Comparison of ENCODE assay signal across 18 cellular contexts in the genomic region with DNA sequence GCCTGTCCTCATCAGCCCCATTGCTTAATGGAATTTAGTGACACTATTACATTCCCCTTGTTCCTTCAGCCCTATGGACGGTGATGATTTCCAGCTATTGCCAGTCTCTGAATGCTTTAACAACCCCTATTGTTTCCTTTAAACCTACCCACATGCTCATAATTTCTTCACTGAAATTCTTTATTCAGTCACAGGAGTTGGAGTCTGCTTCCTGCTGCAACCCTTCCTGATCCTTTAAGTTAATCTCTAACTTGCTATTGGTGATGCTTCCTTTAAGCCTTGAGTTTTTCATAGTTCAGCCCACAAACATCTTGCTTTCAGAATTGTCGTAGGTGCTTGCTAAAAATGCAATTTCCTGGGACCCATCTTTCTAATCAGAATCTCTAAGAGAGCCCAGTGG.
A peak's percentile ranks its signal among the peaks of the same experiment; 100 is the strongest.
DNase-seq lines count a peak whose midpoint lies in the region; ATAC-seq and TF ChIP-seq lines count a peak whose summit lies in the region.
"Had no signal": no experiment of that assay in that cellular context is flagged by ENCODE, and none has a peak within 500 bp of the region (broad histone marks: within the 10 kb centered on the region; RNA-seq: fewer than 3 reads in every experiment).

No MANE protein-coding gene starts in this region.

- no peaks in the 10 kb centered on the region for H3K27me3 Mint-ChIP-seq in activated T-cell treated with anti-CD3 and anti-CD28 coated beads, Interleukin-2, amount 50 U/mL, for 72 hours (ENCODE audit: low read depth)
- no peaks in the 10 kb centered on the region for H3K27me3 Mint-ChIP-seq in T-cell
- no peaks in the 10 kb centered on the region for H3K27me3 Mint-ChIP-seq in stimulated activated naive B cell treated with anti-CD40 and anti-IgM and Interleukin-4, amounts not matched to agents 10 μg/mL and 1 μg/mL and 100 μg/mL, for 72 hours

- peaks cover 1 to 4% of the 10 kb centered on the region in 2 donors for H3K9me3 Mint-ChIP-seq in activated T-cell treated with anti-CD3 and anti-CD28 coated beads, Interleukin-2, amount 50 U/mL, for 72 hours
- no peaks in the 10 kb centered on the region for H3K9me3 Mint-ChIP-seq in T-cell
- peaks cover 4 to 6% of the 10 kb centered on the region in 2 donors for H3K9me3 Mint-ChIP-seq in stimulated activated naive B cell treated with anti-CD40 and anti-IgM and Interleukin-4, amounts not matched to agents 10 μg/mL and 1 μg/mL and 100 μg/mL, for 72 hours
- H3K9me3 Mint-ChIP-seq: nephron progenitor cell had no signal

- peak in 1 of 2 donors; percentile 2 for ATAC-seq in activated T-cell treated with anti-CD3 and anti-CD28 coated beads, Interleukin-2, amount 50 U/mL, for 72 hours (replicated peaks in 1 of 2)
- no peak for ATAC-seq in T-cell (replicated peaks in 1 of 4)
- ATAC-seq in stimulated activated naive B cell treated with anti-CD40 and anti-IgM and Interleukin-4, amounts not matched to agents 10 μg/mL and 1 μg/mL and 100 μg/mL, for 72 hours (replicated peaks) = no peak
- ATAC-seq in GM19397 (IDR thresholded peaks at IDR 0.05; ENCODE audit: unreplicated experiment) = no peak

- no peak for TF ChIP-seq CTCF in epithelial cell of proximal tubule (conservative IDR thresholded peaks at IDR 0.05; ENCODE audit: low read depth, low read length)

- H3K4me1 Mint-ChIP-seq in activated T-cell treated with anti-CD3 and anti-CD28 coated beads, Interleukin-2, amount 50 U/mL, for 72 hours (ENCODE audit: low read depth) = peaks cover 90% of the 10 kb centered on the region
- peaks cover 55 to 70% (median 61%) of the 10 kb centered on the region in 3 donors for H3K4me1 Mint-ChIP-seq in T-cell
- H3K4me1 Mint-ChIP-seq in stimulated activated naive B cell treated with anti-CD40 and anti-IgM and Interleukin-4, amounts not matched to agents 10 μg/mL and 1 μg/mL and 100 μg/mL, for 72 hours = peaks cover 29 to 33% of the 10 kb centered on the region in 2 donors

- POLR2A ChIA-PET in T-cell (lab: Charles Lee) = interaction anchor here in 1 of 2 donors (0.6 to 3.7 kb wide), 2 partner anchors 23 to 42 kb away, joined by 3 to 43 read pairs; no protein-coding TSS in a partner anchor

- H3K4me3 Mint-ChIP-seq in activated T-cell treated with anti-CD3 and anti-CD28 coated beads, Interleukin-2, amount 50 U/mL, for 72 hours = peak overlapping the region; percentile 69 to 76
- peak overlapping the region in 1 of 3 donors; percentile 30 for H3K4me3 Mint-ChIP-seq in T-cell
- H3K4me3 Mint-ChIP-seq in stimulated activated naive B cell treated with anti-CD40 and anti-IgM and Interleukin-4, amounts not matched to agents 10 μg/mL and 1 μg/mL and 100 μg/mL, for 72 hours = no peak overlapping the region
- H3K4me3 Mint-ChIP-seq: nephron progenitor cell had no signal

- H3K27ac Mint-ChIP-seq in activated T-cell treated with anti-CD3 and anti-CD28 coated beads, Interleukin-2, amount 50 U/mL, for 72 hours = peak overlapping the region; percentile 63
- H3K27ac Mint-ChIP-seq in T-cell = peak overlapping the region; percentile 4 to 80
- peak overlapping the region; percentile 20 for H3K27ac Mint-ChIP-seq in stimulated activated naive B cell treated with anti-CD40 and anti-IgM and Interleukin-4, amounts not matched to agents 10 μg/mL and 1 μg/mL and 100 μg/mL, for 72 hours
- H3K27ac Mint-ChIP-seq: nephron progenitor cell had no signal

- DNase-seq in activated T-cell treated with anti-CD3 and anti-CD28 coated beads, Interleukin-2, amount 50 U/mL, for 72 hours = no peak
- DNase-seq in activated T-cell treated with anti-CD3 and anti-CD28 coated beads for 4 hours (no peak), T-cell (no peak), epithelial cell of proximal tubule (ENCODE audit: low read depth) (peak; percentile 51), UCSD-AML1 (lab: John Stamatoyannopoulos, UW; ENCODE audit: unreplicated experiment) (no peak), KG1 (lab: John Stamatoyannopoulos, UW) (no peak)
- no peak for DNase-seq in stimulated activated naive B cell treated with anti-CD40 and anti-IgM and Interleukin-4, amounts not matched to agents 10 μg/mL and 1 μg/mL and 100 μg/mL, for 72 hours
- DNase-seq: ACHN; activated CD4-positive, alpha-beta T cell treated with anti-CD3 and anti-CD28 coated beads for 1 hour; gastrocnemius medialis; H7; MG63; NCI-H1694 treated with DMSO at 0.1 percent for 48 hours; nephron progenitor cell; SIG-M5; T-helper 9 cell had no signal

- CTCF ChIA-PET in T-cell (lab: Charles Lee) = interaction anchor here (0.5 to 3.4 kb wide), 7 partner anchors 16 to 202 kb away, joined by 3 to 28 read pairs (median 6); no protein-coding TSS in a partner anchor

- peaks cover 3 to 4% of the 10 kb centered on the region in 2 donors for H3K36me3 Mint-ChIP-seq in activated T-cell treated with anti-CD3 and anti-CD28 coated beads, Interleukin-2, amount 50 U/mL, for 72 hours (ENCODE audit: insufficient read depth in 2 of 2)
- H3K36me3 Mint-ChIP-seq in T-cell = no peaks in the 10 kb centered on the region
- peaks cover 3 to 4% of the 10 kb centered on the region in 2 donors for H3K36me3 Mint-ChIP-seq in stimulated activated naive B cell treated with anti-CD40 and anti-IgM and Interleukin-4, amounts not matched to agents 10 μg/mL and 1 μg/mL and 100 μg/mL, for 72 hours

- no peak overlapping the region for H3K4me3 ChIP-seq in epithelial cell of proximal tubule (ENCODE audit: low read depth, low read length)
- H3K4me3 ChIP-seq: gastrocnemius medialis, MG63, prostate gland had no signal

Comparison
In these comparisons a context has a peak if more than half of its experiments do, and no peak if none do; other contexts are left out.
1. H3K4me3 Mint-ChIP-seq: peak in activated T-cell treated with anti-CD3 and anti-CD28 coated beads, Interleukin-2, amount 50 U/mL, for 72 hours (2 of 2); none in stimulated activated naive B cell treated with anti-CD40 and anti-IgM and Interleukin-4, amounts not matched to agents 10 μg/mL and 1 μg/mL and 100 μg/mL, for 72 hours (0 of 2).
2. Peak in every context shown above with its lines, with median percentiles within 50 percentile points of each other: H3K27ac Mint-ChIP-seq.